1 cellular context compared by ENCODE assay signal in the genomic region with DNA sequence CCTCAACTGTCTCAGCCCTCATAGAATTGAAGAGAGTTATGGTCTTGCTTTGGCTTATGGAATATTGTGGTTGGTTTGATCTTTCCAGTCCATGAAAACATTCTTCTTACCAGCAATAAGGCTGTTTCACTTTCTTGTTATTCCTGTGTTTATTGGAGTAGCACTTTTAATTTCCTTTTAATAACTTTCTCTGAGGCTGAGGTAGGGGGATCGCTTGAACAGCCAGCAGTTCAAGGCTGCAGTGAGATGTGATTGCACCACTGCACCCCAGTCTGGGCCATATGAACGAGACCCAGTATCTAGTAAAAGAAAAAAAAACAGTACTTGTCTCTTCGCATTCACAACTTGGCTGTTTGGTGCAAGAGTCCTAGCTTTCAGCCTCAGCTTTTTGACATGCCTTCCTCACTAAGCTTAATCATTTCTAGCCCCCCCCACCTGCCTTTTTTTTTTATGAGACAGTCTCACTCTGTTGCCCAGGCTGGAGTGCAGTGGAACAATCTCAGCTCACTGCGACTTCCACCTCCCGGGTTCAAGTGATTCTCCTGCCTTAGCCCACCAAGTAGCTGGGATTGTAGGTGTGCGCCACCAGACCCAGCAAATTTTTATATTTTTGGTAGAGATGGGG.
TF ChIP-seq lines count a peak whose summit lies in the region.

No MANE protein-coding gene starts in this region.

TF ChIP-seq in HepG2, 621 proteins besides CTCF, POLR2A, EP300 and RAD21 (continued from another document):
- TF ChIP-seq, protein P1, sequence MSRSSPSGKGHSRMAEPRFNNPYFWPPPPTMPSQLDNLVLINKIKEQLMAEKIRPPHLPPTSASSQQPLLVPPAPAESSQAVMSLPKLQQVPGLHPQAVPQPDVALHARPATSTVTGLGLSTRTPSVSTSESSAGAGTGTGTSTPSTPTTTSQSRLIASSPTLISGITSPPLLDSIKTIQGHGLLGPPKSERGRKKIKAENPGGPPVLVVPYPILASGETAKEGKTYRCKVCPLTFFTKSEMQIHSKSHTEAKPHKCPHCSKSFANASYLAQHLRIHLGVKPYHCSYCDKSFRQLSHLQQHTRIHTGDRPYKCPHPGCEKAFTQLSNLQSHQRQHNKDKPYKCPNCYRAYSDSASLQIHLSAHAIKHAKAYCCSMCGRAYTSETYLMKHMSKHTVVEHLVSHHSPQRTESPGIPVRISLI (CRISPR knock-in tag; IDR thresholded peaks at IDR 0.05; ENCODE audit: borderline replicate concordance): peak; percentile 53; the same call in 1 of the 2 replicates
- TF ChIP-seq CBX5 (CRISPR knock-in tag; IDR thresholded peaks at IDR 0.05; ENCODE audit: borderline replicate concordance) (no peak), RFX3 (CRISPR knock-in tag; IDR thresholded peaks at IDR 0.05) (no peak), SAP130 (CRISPR knock-in tag; IDR thresholded peaks at IDR 0.05; ENCODE audit: low read depth) (no peak), ZC3H4 (CRISPR knock-in tag; IDR thresholded peaks at IDR 0.05; ENCODE audit: borderline replicate concordance) (no peak)
